Comparison of ENCODE assay signal across 7 cellular contexts in genomic region chr5:16550316-16550952, GRCh38.
DNase-seq lines count a peak whose midpoint lies in the region; ATAC-seq, FAIRE-seq and TF ChIP-seq lines count a peak whose summit lies in the region.

No MANE protein-coding gene starts in this region.

- no peak overlapping the region for H3K4me3 Mint-ChIP-seq in nephron progenitor cell

- H3K27ac Mint-ChIP-seq in nephron progenitor cell: no peak overlapping the region

- peaks cover 2% of the 10 kb centered on the region for H3K27me3 Mint-ChIP-seq in nephron progenitor cell (ENCODE audit: low read depth, poor library complexity)

- POLR2A ChIA-PET in PC-3 (lab: Charles Lee; ENCODE audit: unreplicated experiment): no interaction called here

- DNase-seq in GM06990 (ENCODE audit: extremely low read depth, insufficient read length) (no peak), PC-3 (peak; percentile 96), bronchial epithelial cell (ENCODE audit: low read depth) (peak; percentile 56), nephron progenitor cell (peak; percentile 29), OCI-M2 (lab: John Stamatoyannopoulos, UW; ENCODE audit: unreplicated experiment) (no peak)

- ATAC-seq in GM19468 (IDR thresholded peaks at IDR 0.05; ENCODE audit: extremely low read depth, unreplicated experiment): peak; percentile 62
- ATAC-seq in HG03520 (IDR thresholded peaks at IDR 0.05; ENCODE audit: unreplicated experiment): peak; percentile 74
- peak; percentile 68 for ATAC-seq in PC-3

- H3K36me3 ChIP-seq in GM06990 (ENCODE audit: control insufficient read depth, insufficient read depth, low read length) (no peaks in the 10 kb centered on the region), PC-3 (ENCODE audit: low read depth, low read length) (no peaks in the 10 kb centered on the region), bronchial epithelial cell (ENCODE audit: control insufficient read depth, insufficient read depth, low read length) (no peaks in the 10 kb centered on the region)

- peak overlapping the region; percentile 69 for H2AFZ ChIP-seq in PC-3 (ENCODE audit: low read length)

- peak overlapping the region; percentile 78 for H3K4me2 ChIP-seq in PC-3 (ENCODE audit: low read length)

- BruUV-seq in PC-3 (replicated peaks; lab: Mats Ljungman, UMichigan): no TSS peak

- H3K79me2 ChIP-seq in PC-3 (ENCODE audit: low read length): no peaks in the 10 kb centered on the region

- peak; percentile 86 for TF ChIP-seq CTCF in GM06990 (IDR thresholded peaks at IDR 0.05; ENCODE audit: insufficient read depth, low read length, poor library complexity, severe bottlenecking)
- peak; percentile 100 for TF ChIP-seq CTCF in PC-3 (conservative IDR thresholded peaks at IDR 0.05; ENCODE audit: low read depth, low read length)
- peak; percentile 85 for TF ChIP-seq CTCF in bronchial epithelial cell (IDR thresholded peaks at IDR 0.05; ENCODE audit: insufficient read depth, low read length, severe bottlenecking)
- TF ChIP-seq CTCF in nephron progenitor cell (IDR thresholded peaks at IDR 0.05): peak; percentile 46

- H3K4me1 Mint-ChIP-seq in nephron progenitor cell: peaks cover 12% of the 10 kb centered on the region

- H3K9me3 ChIP-seq in PC-3 (ENCODE audit: low read length): no peaks in the 10 kb centered on the region

- H3K27me3 ChIP-seq in GM06990 (replicated peaks; ENCODE audit: control insufficient read depth, insufficient read depth, low read length) (no peaks in the 10 kb centered on the region), PC-3 (ENCODE audit: low read length) (no peaks in the 10 kb centered on the region), bronchial epithelial cell (ENCODE audit: control insufficient read depth, insufficient read depth, low read length) (no peaks in the 10 kb centered on the region)

- no peaks in the 10 kb centered on the region for H3F3A ChIP-seq in PC-3 (ENCODE audit: low read length, unreplicated experiment)

- H4K20me1 ChIP-seq in PC-3 (ENCODE audit: low read length): no peaks in the 10 kb centered on the region

- CTCF ChIA-PET in PC-3 (lab: Charles Lee): interaction anchor here (0.6 to 0.8 kb wide), 2 partner anchors 52 to 213 kb away, joined by 3 to 4 read pairs; no protein-coding TSS in a partner anchor

- 0 out of 2 replicates have a peak, but pooled peaks cover 3% of the 10 kb centered on the region for H3K4me1 ChIP-seq in PC-3 (ENCODE audit: insufficient read depth, low read length)

- no peaks in the 10 kb centered on the region for H3K9me3 Mint-ChIP-seq in nephron progenitor cell

- no peak overlapping the region for H3K27ac ChIP-seq in PC-3 (ENCODE audit: low read length)

- no peak overlapping the region for H3K9ac ChIP-seq in PC-3 (ENCODE audit: low read length)

- no peak overlapping the region for H3K4me3 ChIP-seq in GM06990 (replicated peaks; ENCODE audit: low read depth, low read length)
- peak overlapping the region; percentile 52 for H3K4me3 ChIP-seq in PC-3 (ENCODE audit: low read length)
- H3K4me3 ChIP-seq in bronchial epithelial cell (ENCODE audit: low read depth, low read length): no peak overlapping the region

- no peak for FAIRE-seq in bronchial epithelial cell (lab: Jason Lieb, UNC)

- no peaks in the 10 kb centered on the region for H3K9me2 ChIP-seq in PC-3 (replicated peaks; ENCODE audit: low read length)

- no peaks in the 10 kb centered on the region for H3K36me3 Mint-ChIP-seq in nephron progenitor cell (ENCODE audit: low read depth)

- intact Hi-C loops in PC-3 (cut with micrococcal nuclease): loop anchor here (1.0 to 5.0 kb wide), 2 partner anchors 61 to 652 kb away; no protein-coding TSS in a partner anchor

Comparison
In these comparisons a context has a peak if more than half of its experiments do, and no peak if none do; other contexts are left out.
1. DNase-seq: peak in PC-3 (single experiment), bronchial epithelial cell (single experiment) and nephron progenitor cell (single experiment); none in GM06990 (single experiment) and OCI-M2 (single experiment).
2. CTCF ChIP-seq: peak in every context shown above with its lines; median percentile 100 in PC-3; 86 in GM06990; 85 in bronchial epithelial cell; 46 in nephron progenitor cell.
3. Peak in every context shown above with its lines, with median percentiles within 50 percentile points of each other: ATAC-seq.